ENCODE assay signal across 17 cellular contexts in the genomic region with DNA sequence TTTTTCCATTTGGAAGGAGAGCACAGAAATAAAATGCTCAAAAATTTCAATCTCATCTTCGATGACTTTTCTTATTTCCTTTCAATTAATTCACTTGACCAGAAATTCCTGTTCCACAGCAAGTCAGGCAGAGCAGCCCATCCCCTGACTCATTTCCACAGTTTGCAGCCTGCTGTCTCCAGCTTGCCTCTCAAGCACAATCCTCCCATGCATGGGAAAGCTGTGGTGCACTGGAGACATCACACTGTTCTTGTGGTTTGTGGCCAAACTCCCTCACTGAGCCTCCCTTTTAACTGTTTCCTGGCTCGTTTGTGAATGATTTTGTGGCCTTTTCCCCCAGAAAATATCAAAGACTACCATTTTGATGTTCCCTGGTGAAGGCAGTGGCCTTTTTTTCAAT.
A peak's percentile ranks its signal among the peaks of the same experiment; 100 is the strongest.
DNase-seq lines count a peak whose midpoint lies in the region; ATAC-seq and TF ChIP-seq lines count a peak whose summit lies in the region.
"Had no signal": no experiment of that assay in that cellular context is flagged by ENCODE, and none has a peak within 500 bp of the region (broad histone marks: within the 10 kb centered on the region; RNA-seq: fewer than 3 reads in every experiment).

No MANE protein-coding gene starts in this region.

- H4K8ac ChIP-seq in H9 (replicated peaks; ENCODE audit: insufficient read length, low read depth, low read length) = no peak overlapping the region

- H2BK120ac ChIP-seq in H9 (ENCODE audit: low read depth, low read length, poor library complexity, severe bottlenecking) = no peak overlapping the region

- H3K27ac Mint-ChIP-seq in H9 (no peak overlapping the region), T-cell (no peak overlapping the region)
- H3K27ac Mint-ChIP-seq: activated T-cell treated with anti-CD3 and anti-CD28 coated beads, Interleukin-2, amount 50 U/mL, for 72 hours; stimulated activated naive B cell treated with anti-CD40 and anti-IgM and Interleukin-4, amounts not matched to agents 10 μg/mL and 1 μg/mL and 100 μg/mL, for 72 hours had no signal

- peaks cover 8 to 11% of the 10 kb centered on the region in 2 experiments; a peak in 3 of 4 replicates for H3K4me1 Mint-ChIP-seq in H9
- H3K4me1 Mint-ChIP-seq in T-cell = no peaks in the 10 kb centered on the region
- H3K4me1 Mint-ChIP-seq: stimulated activated naive B cell treated with anti-CD40 and anti-IgM and Interleukin-4, amounts not matched to agents 10 μg/mL and 1 μg/mL and 100 μg/mL, for 72 hours had no signal

- no peak overlapping the region for H3K4ac ChIP-seq in H9 (ENCODE audit: low read depth, low read length)

- H3K79me1 ChIP-seq in H9 (ENCODE audit: insufficient read depth, low read depth, low read length, poor library complexity, severe bottlenecking) = no peaks in the 10 kb centered on the region

- H3K14ac ChIP-seq in H9 (ENCODE audit: insufficient read depth, low read length) = no peak overlapping the region

- DNase-seq in ACHN (peak; percentile 81), H9 (no peak), SKM-1 treated with dmso at 0.1 percent for 144 hours (lab: John Stamatoyannopoulos, UW; ENCODE audit: unreplicated experiment) (peak; percentile 5), foreskin keratinocyte (peak; percentile 63 to 85), midbrain (lab: John Stamatoyannopoulos, UW) (no peak), T-cell (no peak), C1 segment of cervical spinal cord (lab: John Stamatoyannopoulos, UW) (no peak), D341Med (ENCODE audit: low spot score) (no peak)
- DNase-seq: activated T-cell treated with anti-CD3 and anti-CD28 coated beads, Interleukin-2, amount 50 U/mL, for 72 hours; BE2C; cortex of kidney; heart left ventricle; mucosa of descending colon; NCI-H526; spleen; stimulated activated naive B cell treated with anti-CD40 and anti-IgM and Interleukin-4, amounts not matched to agents 10 μg/mL and 1 μg/mL and 100 μg/mL, for 72 hours; T1000 had no signal

- no peak overlapping the region for H4K91ac ChIP-seq in H9 (ENCODE audit: insufficient read length, low read depth, low read length)

- ATAC-seq in foreskin keratinocyte (peak; percentile 95), T-cell (replicated peaks in 1 of 4) (no peak)
- ATAC-seq: activated T-cell treated with anti-CD3 and anti-CD28 coated beads, Interleukin-2, amount 50 U/mL, for 72 hours; heart left ventricle; mucosa of descending colon; stimulated activated naive B cell treated with anti-CD40 and anti-IgM and Interleukin-4, amounts not matched to agents 10 μg/mL and 1 μg/mL and 100 μg/mL, for 72 hours had no signal

- H3K56ac ChIP-seq in H9 (ENCODE audit: insufficient read length, low read depth, low read length) = no peak overlapping the region

- no peak overlapping the region for H3K18ac ChIP-seq in H9 (ENCODE audit: insufficient read length, low read depth, low read length)

- H3K4me2 ChIP-seq in H9 (ENCODE audit: insufficient read depth, insufficient read length, low read length) = no peak overlapping the region

- no peak overlapping the region for H2BK12ac ChIP-seq in H9 (ENCODE audit: insufficient read length, low read depth, low read length)

- H3K23me2 ChIP-seq in H9 (ENCODE audit: insufficient read length, low read depth, low read length, poor library complexity, severe bottlenecking) = no peaks in the 10 kb centered on the region

- H4K20me1 ChIP-seq in H9 (ENCODE audit: control insufficient read depth, insufficient read depth, insufficient read length) = no peaks in the 10 kb centered on the region

- no peak overlapping the region for H2BK15ac ChIP-seq in H9 (ENCODE audit: low read depth, low read length)

- CTCF ChIA-PET in T-cell (lab: Charles Lee) = no interaction called here

- H2AFZ ChIP-seq in H9 (ENCODE audit: low read length) = no peak overlapping the region

- H3K4me3 Mint-ChIP-seq in H9 (no peak overlapping the region), T-cell (no peak overlapping the region)
- H3K4me3 Mint-ChIP-seq: activated T-cell treated with anti-CD3 and anti-CD28 coated beads, Interleukin-2, amount 50 U/mL, for 72 hours; stimulated activated naive B cell treated with anti-CD40 and anti-IgM and Interleukin-4, amounts not matched to agents 10 μg/mL and 1 μg/mL and 100 μg/mL, for 72 hours had no signal

- in situ Hi-C loops in ACHN (cut with HindIII; ENCODE audit: low pct_ligation_motif_present, low pct_unique_long_range_greater_than_20kb, low sequenced_read_pairs) = no loop called here

- H2BK5ac ChIP-seq in H9 (ENCODE audit: insufficient read length, low read length) = peak overlapping the region; percentile 72

- POLR2A ChIA-PET in T-cell (lab: Charles Lee) = no interaction called here

- H3K9me3 Mint-ChIP-seq in H9 (no peaks in the 10 kb centered on the region), T-cell (no peaks in the 10 kb centered on the region)
- H3K9me3 Mint-ChIP-seq: activated T-cell treated with anti-CD3 and anti-CD28 coated beads, Interleukin-2, amount 50 U/mL, for 72 hours; stimulated activated naive B cell treated with anti-CD40 and anti-IgM and Interleukin-4, amounts not matched to agents 10 μg/mL and 1 μg/mL and 100 μg/mL, for 72 hours had no signal

- TF ChIP-seq CTCF in H9 (conservative IDR thresholded peaks at IDR 0.05) = no peak
- TF ChIP-seq CTCF in foreskin keratinocyte (conservative IDR thresholded peaks at IDR 0.05) = no peak

- H3K23ac ChIP-seq in H9 (ENCODE audit: insufficient read length, low read depth, low read length) = no peak overlapping the region

- H2AK5ac ChIP-seq in H9 (ENCODE audit: insufficient read length, low read length) = no peak overlapping the region

- H3T11ph ChIP-seq in H9 (ENCODE audit: low read length) = no peak overlapping the region

- H3K27ac ChIP-seq in H9 (ENCODE audit: insufficient read length, low read depth, low read length) (no peak overlapping the region), foreskin keratinocyte (no peak overlapping the region)
- H3K27ac ChIP-seq: heart left ventricle had no signal

- no peaks in the 10 kb centered on the region for H3K9me3 ChIP-seq in H9 (ENCODE audit: control insufficient read depth, low read depth, low read length)
- H3K9me3 ChIP-seq: BE2C, heart left ventricle, mucosa of descending colon, spleen had no signal

- H3K27me3 ChIP-seq in H9 (ENCODE audit: insufficient read depth, low read length) = no peaks in the 10 kb centered on the region
- no peaks in the 10 kb centered on the region for H3K27me3 ChIP-seq in foreskin keratinocyte
- H3K27me3 ChIP-seq: BE2C, spleen had no signal

- H3K27me3 Mint-ChIP-seq in H9 (ENCODE audit: low read depth) (peaks cover 2% of the 10 kb centered on the region), T-cell (peaks cover 0 to 9% of the 10 kb centered on the region in 2 donors)

- no peak overlapping the region for H3K9ac ChIP-seq in H9 (ENCODE audit: extremely low read depth, insufficient read length, low read length)

- H2BK20ac ChIP-seq in H9 (ENCODE audit: low read depth, low read length, poor library complexity, severe bottlenecking) = no peak overlapping the region

- no peak overlapping the region for H4K5ac ChIP-seq in H9 (ENCODE audit: insufficient read length, low read depth, low read length)

- H3K36me3 Mint-ChIP-seq in H9 (ENCODE audit: insufficient read depth in 1 of 3, low read depth in 3 of 3) (no peaks in the 10 kb centered on the region), T-cell (no peaks in the 10 kb centered on the region)
- H3K36me3 Mint-ChIP-seq: stimulated activated naive B cell treated with anti-CD40 and anti-IgM and Interleukin-4, amounts not matched to agents 10 μg/mL and 1 μg/mL and 100 μg/mL, for 72 hours had no signal

- no CpG with 5 or more reads among the region's 2 CpGs for WGBS in H9 (ENCODE audit: extremely low coverage, insufficient read length, low lambda C conversion rate)

- no peaks in the 10 kb centered on the region; the same call in 1 of the 2 replicates for H3K79me2 ChIP-seq in H9 (ENCODE audit: insufficient read depth, low read length)

- H3K4me1 ChIP-seq in H9 (ENCODE audit: insufficient read depth, low read length) = no peaks in the 10 kb centered on the region; the same call in 1 of the 2 replicates
- no peaks in the 10 kb centered on the region for H3K4me1 ChIP-seq in foreskin keratinocyte
- H3K4me1 ChIP-seq: BE2C had no signal

Comparison
In these comparisons a context has a peak if more than half of its experiments do, and no peak if none do; other contexts are left out.
1. DNase-seq: peak in ACHN (single experiment), SKM-1 treated with dmso at 0.1 percent for 144 hours (single experiment) and foreskin keratinocyte (2 of 2); none in H9 (single experiment), midbrain (single experiment), T-cell (0 of 34), C1 segment of cervical spinal cord (0 of 14) and D341Med (single experiment).